Comparison of ENCODE assay signal across 24 cellular contexts in the genomic region with DNA sequence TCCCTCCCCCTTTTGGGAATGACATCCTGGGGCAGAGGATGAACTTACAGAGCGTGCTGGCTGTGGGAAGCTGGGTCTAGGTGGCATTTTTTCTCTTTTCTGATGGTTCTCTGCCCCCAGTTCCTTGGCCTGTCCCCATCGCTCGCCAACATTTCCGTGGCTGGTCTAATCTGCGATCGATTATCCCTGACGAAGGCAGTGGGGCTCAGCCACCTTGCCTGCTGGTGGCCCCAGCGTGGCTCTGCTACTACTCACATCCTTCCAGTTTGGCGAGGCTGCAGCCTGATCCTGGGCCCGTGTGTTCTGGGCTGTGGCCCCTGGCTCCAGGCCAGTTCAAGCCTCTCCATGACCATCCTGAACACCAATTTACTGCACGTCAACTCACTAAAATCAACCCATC. TPM values are rescaled to one million over a fixed set of nuclear protein-coding genes. Genes with fewer than 3 reads are reported as not detected.
DNase-seq lines count a peak whose midpoint lies in the region; ATAC-seq and TF ChIP-seq lines count a peak whose summit lies in the region.
"Had no signal": no experiment of that assay in that cellular context is flagged by ENCODE, and none has a peak within 500 bp of the region (broad histone marks: within the 10 kb centered on the region; RNA-seq: fewer than 3 reads in every experiment).

No MANE protein-coding gene starts in this region.

- no peaks in the 10 kb centered on the region for H3K27me3 Mint-ChIP-seq in activated B cell treated with CpG ODN at 0.5 μM for 24 hours
- H3K27me3 Mint-ChIP-seq in stimulated activated naive B cell treated with anti-CD40 and anti-IgM and Interleukin-4, amounts not matched to agents 10 μg/mL and 1 μg/mL and 100 μg/mL, for 72 hours = no peaks in the 10 kb centered on the region

- H2AFZ ChIP-seq in mesenchymal stem cell (ENCODE audit: low read depth, low read length) = no peak overlapping the region

- H3K27ac ChIP-seq in heart right ventricle (peak overlapping the region in 8 of 10 donors; percentile 34 to 70 (median 56)), mesenchymal stem cell (ENCODE audit: low read length, poor library complexity, severe bottlenecking) (no peak overlapping the region)
- H3K27ac ChIP-seq: SK-N-MC had no signal

- TF ChIP-seq CTCF in heart right ventricle (IDR thresholded peaks at IDR 0.05) (no peak), activated B cell treated with CpG ODN at 0.5 μM for 24 hours (IDR thresholded peaks at IDR 0.05) (no peak), GM10266 (IDR thresholded peaks at IDR 0.05; ENCODE audit: control insufficient read depth, insufficient read depth, low read depth, missing control alignments) (no peak)

- H3K18ac ChIP-seq in mesenchymal stem cell (ENCODE audit: low read depth in 1 of 2, low read length in 2 of 2) = no peak overlapping the region

- no peak overlapping the region for H2BK120ac ChIP-seq in mesenchymal stem cell (ENCODE audit: low read depth, low read length)

- no peaks in the 10 kb centered on the region for H3K79me1 ChIP-seq in mesenchymal stem cell (replicated peaks; ENCODE audit: low read length, poor library complexity, severe bottlenecking)

- peaks cover 69% of the 10 kb centered on the region for H3K4me1 Mint-ChIP-seq in activated B cell treated with CpG ODN at 0.5 μM for 24 hours
- peaks cover 52 to 62% of the 10 kb centered on the region in 2 donors for H3K4me1 Mint-ChIP-seq in stimulated activated naive B cell treated with anti-CD40 and anti-IgM and Interleukin-4, amounts not matched to agents 10 μg/mL and 1 μg/mL and 100 μg/mL, for 72 hours

- H3K4me2 ChIP-seq in mesenchymal stem cell (ENCODE audit: low read length, poor library complexity, severe bottlenecking) = no peak overlapping the region

- H2BK12ac ChIP-seq in mesenchymal stem cell (ENCODE audit: low read length in 2 of 2) = peak overlapping the region in 1 of 2 experiments; percentile 86

- H3K9ac ChIP-seq in mesenchymal stem cell (ENCODE audit: low read length) = no peak overlapping the region

- H3K9me3 ChIP-seq in heart right ventricle (no peaks in the 10 kb centered on the region), mesenchymal stem cell (ENCODE audit: control insufficient read depth, low read length) (no peaks in the 10 kb centered on the region)
- H3K9me3 ChIP-seq: MG63 had no signal

- H3K4me3 ChIP-seq in heart right ventricle = no peak overlapping the region
- no peak overlapping the region for H3K4me3 ChIP-seq in mesenchymal stem cell (ENCODE audit: insufficient read depth in 1 of 2, low read depth in 1 of 2, low read length in 2 of 2)
- H3K4me3 ChIP-seq: MG63, SK-N-MC had no signal

- CTCF ChIA-PET in activated B cell treated with CpG ODN at 0.5 μM for 24 hours (lab: Charles Lee) = interaction anchor here (0.7 to 10.8 kb wide), 10 partner anchors 13 to 233 kb away, joined by 3 to 240 read pairs (median 24); a partner anchor contains a TSS

- no peak for DNase-seq in heart right ventricle
- DNase-seq in left ventricle myocardium superior = no peak
- DNase-seq in activated B cell treated with CpG ODN at 0.5 μM for 24 hours = no peak
- no peak for DNase-seq in mesenchymal stem cell
- no peak for DNase-seq in stimulated activated naive B cell treated with anti-CD40 and anti-IgM and Interleukin-4, amounts not matched to agents 10 μg/mL and 1 μg/mL and 100 μg/mL, for 72 hours
- no peak for DNase-seq in GM10266 (ENCODE audit: extremely low spot score)
- DNase-seq in anterior cingulate cortex (lab: John Stamatoyannopoulos, UW) = no peak
- DNase-seq: CD4-positive, CD25-positive, alpha-beta regulatory T cell; EL; GF-D8; Kasumi-1; MG63; NCI-H1436; NCI-H187 treated with DMSO at 0.1 percent for 48 hours; NCI-H2107; NCI-H446 treated with DMSO at 0.1 percent for 48 hours; NCI-H526 treated with DMSO at 0.1 percent for 48 hours; OCI-M1; SHP77 treated with DMSO at 0.1 percent for 48 hours had no signal

- no peak overlapping the region for H3K14ac ChIP-seq in mesenchymal stem cell (ENCODE audit: low read length in 2 of 2)

- H3K27ac Mint-ChIP-seq in activated B cell treated with CpG ODN at 0.5 μM for 24 hours = peak overlapping the region; percentile 98
- peak overlapping the region; percentile 68 for H3K27ac Mint-ChIP-seq in stimulated activated naive B cell treated with anti-CD40 and anti-IgM and Interleukin-4, amounts not matched to agents 10 μg/mL and 1 μg/mL and 100 μg/mL, for 72 hours
- H3K27ac Mint-ChIP-seq: CD4-positive, CD25-positive, alpha-beta regulatory T cell had no signal

- H3K23ac ChIP-seq in mesenchymal stem cell (ENCODE audit: low read length in 2 of 2) = no peak overlapping the region

- no peak overlapping the region for H2BK15ac ChIP-seq in mesenchymal stem cell (ENCODE audit: low read depth, poor library complexity, severe bottlenecking)

- H3K4me1 ChIP-seq in heart right ventricle (peaks cover 0 to 65% (median 48%) of the 10 kb centered on the region in 9 donors), mesenchymal stem cell (ENCODE audit: control insufficient read depth, insufficient read depth, low read depth, low read length) (no peaks in the 10 kb centered on the region)

- H3K36me3 Mint-ChIP-seq in activated B cell treated with CpG ODN at 0.5 μM for 24 hours (ENCODE audit: low read depth) = no peaks in the 10 kb centered on the region
- peaks cover 0 to 3% of the 10 kb centered on the region in 2 donors for H3K36me3 Mint-ChIP-seq in stimulated activated naive B cell treated with anti-CD40 and anti-IgM and Interleukin-4, amounts not matched to agents 10 μg/mL and 1 μg/mL and 100 μg/mL, for 72 hours
- H3K36me3 Mint-ChIP-seq: CD4-positive, CD25-positive, alpha-beta regulatory T cell had no signal

- POLR2A ChIA-PET in activated B cell treated with CpG ODN at 0.5 μM for 24 hours (lab: Charles Lee) = interaction anchor here (0.6 to 28.8 kb wide), 11 partner anchors 13 to 233 kb away, joined by 3 to 2264 read pairs (median 5); a partner anchor contains a TSS

- peak overlapping the region; percentile 15 for H3K4me3 Mint-ChIP-seq in activated B cell treated with CpG ODN at 0.5 μM for 24 hours
- H3K4me3 Mint-ChIP-seq in stimulated activated naive B cell treated with anti-CD40 and anti-IgM and Interleukin-4, amounts not matched to agents 10 μg/mL and 1 μg/mL and 100 μg/mL, for 72 hours = peak overlapping the region; percentile 2 to 36
- H3K4me3 Mint-ChIP-seq: CD4-positive, CD25-positive, alpha-beta regulatory T cell had no signal

- H3K27me3 ChIP-seq in heart right ventricle = peaks cover 0 to 26% (median 9%) of the 10 kb centered on the region in 7 donors
- peaks cover 26 to 62% of the 10 kb centered on the region in 2 experiments for H3K27me3 ChIP-seq in mesenchymal stem cell (ENCODE audit: control insufficient read depth in 1 of 2, insufficient read depth in 1 of 2, low read length in 2 of 2)

- no peak overlapping the region for H3K4ac ChIP-seq in mesenchymal stem cell (ENCODE audit: low read depth in 1 of 2, low read length in 2 of 2)

- H2AK5ac ChIP-seq in mesenchymal stem cell (ENCODE audit: low read length, severe bottlenecking) = no peak overlapping the region

- no peak overlapping the region for H4K91ac ChIP-seq in mesenchymal stem cell (ENCODE audit: low read length)

- intact Hi-C loops in heart right ventricle (cut with DNase I) (loop anchor here in 9 of 10 donors (2.0 to 10.0 kb wide), 9 partner anchors 62 to 233 kb away; a partner anchor contains a TSS), left ventricle myocardium superior (cut with micrococcal nuclease) (loop anchor here (5.0 to 10.0 kb wide), 2 partner anchors 67 to 229 kb away; no protein-coding TSS in a partner anchor), activated B cell treated with CpG ODN at 0.5 μM for 24 hours (cut with micrococcal nuclease) (loop anchor here (2.0 kb wide), 2 partner anchors 13 to 103 kb away; no protein-coding TSS in a partner anchor)

- 66 to 71% methylated on average over 11 of the region's 11 CpGs for WGBS in heart right ventricle, 2 donors
- WGBS in mesenchymal stem cell = 73% methylated on average over 11 of the region's 11 CpGs

- ATAC-seq in heart right ventricle (no peak), left ventricle myocardium superior (no peak), activated B cell treated with CpG ODN at 0.5 μM for 24 hours (ENCODE audit: low read depth) (no peak), GM18519 (IDR thresholded peaks at IDR 0.05; ENCODE audit: low FRiP score, unreplicated experiment) (no peak)
- no peak for ATAC-seq in stimulated activated naive B cell treated with anti-CD40 and anti-IgM and Interleukin-4, amounts not matched to agents 10 μg/mL and 1 μg/mL and 100 μg/mL, for 72 hours (replicated peaks)

- H3K9me3 Mint-ChIP-seq in activated B cell treated with CpG ODN at 0.5 μM for 24 hours = no peaks in the 10 kb centered on the region
- H3K9me3 Mint-ChIP-seq in stimulated activated naive B cell treated with anti-CD40 and anti-IgM and Interleukin-4, amounts not matched to agents 10 μg/mL and 1 μg/mL and 100 μg/mL, for 72 hours = no peaks in the 10 kb centered on the region
- H3K9me3 Mint-ChIP-seq: CD4-positive, CD25-positive, alpha-beta regulatory T cell had no signal

- peak overlapping the region; percentile 12 for H4K8ac ChIP-seq in mesenchymal stem cell (ENCODE audit: low read length)

- H3K36me3 ChIP-seq in heart right ventricle = no peaks in the 10 kb centered on the region
- no peaks in the 10 kb centered on the region for H3K36me3 ChIP-seq in mesenchymal stem cell (ENCODE audit: control insufficient read depth in 1 of 2, insufficient read depth in 2 of 2, low read depth in 1 of 2, low read length in 2 of 2)
- H3K36me3 ChIP-seq: MG63 had no signal

- H2BK5ac ChIP-seq in mesenchymal stem cell (ENCODE audit: low read depth, low read length, poor library complexity, severe bottlenecking) = no peak overlapping the region

RNA-seq across cellular contexts. Expression of a gene that starts 6.4 kb away (rescaled TPM):
- total RNA-seq in heart right ventricle = 10 to 100 TPM in 1 of 10 donors, 1 to 10 TPM in 8, under 1 TPM in 1; 0.75 to 22.8 (median 2.0) TPM
- polyA plus RNA-seq in heart right ventricle = 1 to 10 TPM in 1 of 2 donors, under 1 TPM in 1; 0.65 to 2.1 TPM
- 1.8 TPM for total RNA-seq in left ventricle myocardium superior
- total RNA-seq in activated B cell treated with CpG ODN at 0.5 μM for 24 hours = 153 and 167 TPM in 2 replicates
- polyA plus RNA-seq in mesenchymal stem cell (2013, experiment 1 of 2) = 0.22 TPM
- 0.04 TPM for polyA plus RNA-seq in mesenchymal stem cell (2013, experiment 2 of 2)
- total RNA-seq: A172, RPMI7951 had no signal
- polyA plus RNA-seq: AG04450 had no signal

RNA-seq across cellular contexts. Expression of a gene that starts 47.4 kb away (rescaled TPM):
- total RNA-seq in heart right ventricle (10 to 100 TPM; 64.9 to 97.0 (median 74.9) TPM), left ventricle myocardium superior (73.8 TPM), activated B cell treated with CpG ODN at 0.5 μM for 24 hours (347 and 370 TPM in 2 replicates)
- 10 to 100 TPM; 49.3 to 87.2 TPM for polyA plus RNA-seq in heart right ventricle
- 132 TPM for polyA plus RNA-seq in mesenchymal stem cell (2013, experiment 1 of 2)
- 129 TPM for polyA plus RNA-seq in mesenchymal stem cell (2013, experiment 2 of 2)

RNA-seq across cellular contexts. Expression of a gene that starts 57.7 kb away (rescaled TPM):
- 100 to 1,000 TPM in 1 of 10 donors, 10 to 100 TPM in 9; 17.8 to 328 (median 53.6) TPM for total RNA-seq in heart right ventricle
- polyA plus RNA-seq in heart right ventricle = 10 to 100 TPM; 18.2 to 24.3 TPM
- 37.7 TPM for total RNA-seq in left ventricle myocardium superior
- 718 and 730 TPM in 2 replicates for total RNA-seq in activated B cell treated with CpG ODN at 0.5 μM for 24 hours
- polyA plus RNA-seq in mesenchymal stem cell (2013, experiment 1 of 2) = 3.1 TPM
- 2.4 TPM for polyA plus RNA-seq in mesenchymal stem cell (2013, experiment 2 of 2)

RNA-seq across cellular contexts. Expression of a gene that starts 60.0 kb away (rescaled TPM):
- 100 to 1,000 TPM in 1 of 10 donors, 10 to 100 TPM in 9; 19.2 to 264 (median 34.8) TPM for total RNA-seq in heart right ventricle
- polyA plus RNA-seq in heart right ventricle = 10 to 100 TPM; 18.7 to 48.2 TPM
- 41.5 TPM for total RNA-seq in left ventricle myocardium superior
- total RNA-seq in activated B cell treated with CpG ODN at 0.5 μM for 24 hours = 853 and 854 TPM in 2 replicates
- polyA plus RNA-seq in mesenchymal stem cell (2013, experiment 1 of 2) = 10.6 TPM
- 8.7 TPM for polyA plus RNA-seq in mesenchymal stem cell (2013, experiment 2 of 2)
- total RNA-seq: A172 had no signal
